8 cellular contexts compared by ENCODE assay signal in the genomic region with DNA sequence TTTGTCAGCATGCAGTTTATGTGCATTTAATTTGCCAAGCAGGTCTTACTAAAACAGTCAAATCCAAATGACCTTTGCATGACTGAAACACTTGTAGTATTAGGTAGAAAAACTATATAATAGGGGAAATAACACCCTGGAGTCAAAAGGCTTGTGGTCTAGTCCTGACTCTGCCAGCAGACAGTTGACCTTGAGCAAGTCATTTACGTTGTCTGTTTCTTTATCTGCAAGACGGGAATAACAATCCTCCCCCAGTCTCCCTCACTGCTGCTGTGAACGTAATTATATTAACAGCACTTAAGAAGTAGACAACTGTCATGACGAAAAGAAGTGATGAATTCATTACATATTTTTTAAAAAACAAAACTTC. TPM values are rescaled to one million over a fixed set of nuclear protein-coding genes. Genes with fewer than 3 reads are reported as not detected.
DNase-seq lines count a peak whose midpoint lies in the region; ATAC-seq, FAIRE-seq and TF ChIP-seq lines count a peak whose summit lies in the region.

No MANE protein-coding gene starts in this region.

- H3K9me2 ChIP-seq in DOHH2 (replicated peaks; ENCODE audit: control insufficient read depth, low read length) = no peaks in the 10 kb centered on the region

- RAD21 ChIA-PET in GM12878 (lab: Charles Lee; ENCODE audit: unreplicated experiment) = interaction anchor here (1.3 to 12.0 kb wide), 4 partner anchors 10 to 77 kb away, joined by 3 to 124 read pairs (median 7); partner anchors contain the start of gene CDK6

- WGBS in GM12878 (ENCODE audit: insufficient coverage, insufficient replicate concordance, low lambda C conversion rate, missing lambda C conversion rate) = 1% methylated on average over 4 of the region's 4 CpGs
- 25 to 55% (median 27%) methylated on average over 4 of the region's 4 CpGs for WGBS in spleen, 5 donors
- WGBS in lower leg skin, 2 donors = 86 to 90% methylated on average over 4 of the region's 4 CpGs

- SMC1A ChIA-PET in GM12878 (lab: Charles Lee; ENCODE audit: uncharacterized antibody, unreplicated experiment) = interaction anchor here (0.8 to 7.2 kb wide), 16 partner anchors 8 to 175 kb away, joined by 3 to 83 read pairs (median 4); no protein-coding TSS in a partner anchor

- H3K27me3 ChIP-seq in DOHH2 (ENCODE audit: control insufficient read depth, low read length) = no peaks in the 10 kb centered on the region
- H3K27me3 ChIP-seq in GM12878 (replicated peaks in 1 of 2; ENCODE audit: control insufficient read depth in 2 of 2, insufficient read depth in 2 of 2, low read length in 1 of 2) = no peaks in the 10 kb centered on the region
- H3K27me3 ChIP-seq in spleen (replicated peaks in 1 of 7) = no peaks in the 10 kb centered on the region

- H3K79me2 ChIP-seq in DOHH2 (ENCODE audit: control insufficient read depth, low read length) (peaks cover 81% of the 10 kb centered on the region), GM12878 (ENCODE audit: control insufficient read depth, insufficient read depth, low read length) (peaks cover 76% of the 10 kb centered on the region)

- no peaks in the 10 kb centered on the region for H4K20me1 ChIP-seq in DOHH2 (ENCODE audit: control insufficient read depth, insufficient read depth, low read depth, low read length)
- H4K20me1 ChIP-seq in GM12878 (ENCODE audit: control insufficient read depth, insufficient read depth) = no peaks in the 10 kb centered on the region

- in situ Hi-C loops in GM12878 (cut with MboI) = loop anchor here (10.0 kb wide), 1 partner anchor 175 kb away; no protein-coding TSS in a partner anchor

- H3K4me3 ChIP-seq in DOHH2 (ENCODE audit: low read length) (peak overlapping the region; percentile 32), GM12878 (no peak overlapping the region), spleen (peak overlapping the region in 1 of 8 donors; percentile 29), lower leg skin (ENCODE audit: low read depth, poor library complexity, severe bottlenecking) (no peak overlapping the region)
- peak overlapping the region; percentile 11 for H3K4me3 ChIP-seq in Jurkat, Clone E6-1 (ENCODE audit: low read length)

- intact Hi-C loops in GM12878 (cut with micrococcal nuclease; ENCODE audit: unreplicated experiment) = loop anchor here (5.0 kb wide), 1 partner anchor 103 kb away; no protein-coding TSS in a partner anchor
- intact Hi-C loops in spleen (cut with DNase I; ENCODE audit: low total_unique reads) = no loop called here
- intact Hi-C loops in lower leg skin (cut with DNase I; ENCODE audit: low total_unique reads) = no loop called here

- ATAC-seq in GM21717 (IDR thresholded peaks at IDR 0.05; ENCODE audit: unreplicated experiment) = peak; percentile 30
- peak; percentile 54 for ATAC-seq in GM12878

- no peak overlapping the region for H3K9ac ChIP-seq in GM12878 (ENCODE audit: control insufficient read depth, insufficient read depth, low read length)

- no peak overlapping the region for H2AFZ ChIP-seq in GM12878 (ENCODE audit: control insufficient read depth, low read depth, low read length)

- peak; percentile 18 for FAIRE-seq in GM12878 (lab: Jason Lieb, UNC)

- TF ChIP-seq POLR2A in GM12878 (IDR thresholded peaks at IDR 0.05; ENCODE audit: low read depth, low read length) = no peak
- TF ChIP-seq POLR2A in spleen (IDR thresholded peaks at IDR 0.05) = no peak
- TF ChIP-seq POLR2A in lower leg skin (IDR thresholded peaks at IDR 0.05) = no peak

- POLR2A ChIA-PET in GM12878 (lab: Charles Lee) = interaction anchor here (1.0 to 1.1 kb wide), 2 partner anchors 12 to 77 kb away, joined by 3 read pairs; no protein-coding TSS in a partner anchor

- BruUV-seq in GM12878 (replicated peaks; lab: Mats Ljungman, UMichigan) = TSS peak; percentile 93

- TF ChIP-seq EP300 in GM12878 (IDR thresholded peaks at IDR 0.05; ENCODE audit: borderline replicate concordance in 1 of 2, control insufficient read depth in 1 of 2, low read depth in 2 of 2, low read length in 2 of 2) = no peak

- no peak for DNase-seq in Jurkat, Clone E6-1 (ENCODE audit: low read depth, low spot score)
- DNase-seq in GM12878 (ENCODE audit: low read depth, low spot score) = no peak
- no peak for DNase-seq in spleen
- DNase-seq in lower leg skin (ENCODE audit: low spot score in 2 of 2) = no peak
- DNase-seq in stimulated activated CD4-positive, alpha-beta T cell treated with anti-CD3 and anti-CD28 coated beads, Interleukin-15, amount 100 ng/mL, for 24 hours = no peak
- DNase-seq in DMS53 (lab: John Stamatoyannopoulos, UW) = no peak

- H3K27ac ChIP-seq in DOHH2 (ENCODE audit: low read depth, low read length) (peak overlapping the region; percentile 44), GM12878 (ENCODE audit: control insufficient read depth, insufficient read depth) (peak overlapping the region; percentile 87), spleen (peak overlapping the region in 7 of 8 donors; percentile 52 to 81 (median 78))

- H3K9me3 ChIP-seq in DOHH2 (ENCODE audit: control insufficient read depth, insufficient read depth, low read length) = no peaks in the 10 kb centered on the region
- no peaks in the 10 kb centered on the region; the same call in 1 of the 3 replicates for H3K9me3 ChIP-seq in GM12878 (replicated peaks; ENCODE audit: control insufficient read depth, insufficient read depth, low read length)
- H3K9me3 ChIP-seq in spleen = peaks cover 0 to 1% (median 0%) of the 10 kb centered on the region in 8 donors

- H3K4me1 ChIP-seq in DOHH2 (ENCODE audit: control insufficient read depth, low read length) (peaks cover 62% of the 10 kb centered on the region), GM12878 (ENCODE audit: control insufficient read depth, insufficient read depth, low read length) (peaks cover 48% of the 10 kb centered on the region), spleen (peaks cover 20 to 58% (median 43%) of the 10 kb centered on the region in 6 donors)

- no peak for TF ChIP-seq RAD21 in GM12878 (IDR thresholded peaks at IDR 0.05; ENCODE audit: insufficient read depth, low read depth, low read length)

- TF ChIP-seq CTCF in DOHH2 (IDR thresholded peaks at IDR 0.05; ENCODE audit: low read depth, low read length, poor library complexity, severe bottlenecking) = no peak
- TF ChIP-seq CTCF in GM12878 (IDR thresholded peaks at IDR 0.05 in 2 of 3, conservative IDR thresholded peaks at IDR 0.05 in 1 of 3; ENCODE audit: control insufficient read depth in 2 of 3, extremely low read depth in 1 of 3, insufficient read depth in 1 of 3, low read depth in 3 of 3, low read length in 3 of 3) = no peak
- TF ChIP-seq CTCF in spleen (IDR thresholded peaks at IDR 0.05 in 8 of 11, conservative IDR thresholded peaks at IDR 0.05 in 3 of 11) = no peak
- no peak for TF ChIP-seq CTCF in lower leg skin (IDR thresholded peaks at IDR 0.05)

- CTCF ChIA-PET in GM12878 (lab: Yijun Ruan, JAX) = interaction anchor here (1.0 to 1.6 kb wide), 2 partner anchors 18 to 23 kb away, joined by 3 to 6 read pairs; no protein-coding TSS in a partner anchor

- H3K36me3 ChIP-seq in DOHH2 (ENCODE audit: control insufficient read depth, low read length) (peaks cover 50% of the 10 kb centered on the region), GM12878 (ENCODE audit: control insufficient read depth in 2 of 2, insufficient read depth in 2 of 2, low read length in 1 of 2) (peaks cover 0 to 6% of the 10 kb centered on the region in 2 experiments; a peak in 2 of 4 replicates), spleen (no peaks in the 10 kb centered on the region)

- H3F3A ChIP-seq in DOHH2 (ENCODE audit: control insufficient read depth, insufficient read depth) = peaks cover 32% of the 10 kb centered on the region

- H3K4me2 ChIP-seq in DOHH2 (ENCODE audit: low read length) (peak overlapping the region; percentile 56), GM12878 (ENCODE audit: control insufficient read depth, insufficient read depth) (peak overlapping the region; percentile 55)

TF ChIP-seq in GM12878, 131 proteins besides CTCF, POLR2A, EP300 and RAD21 (continues in another document):
- no peak for TF ChIP-seq E4F1 (IDR thresholded peaks at IDR 0.05; ENCODE audit: borderline replicate concordance, partially characterized antibody)

RNA-seq across cellular contexts. Expression of gene CDK6, which starts 26.1 kb away (rescaled TPM):
- 26.8 TPM for polyA plus RNA-seq in Jurkat, Clone E6-1 (2012; ENCODE audit: insufficient read depth, insufficient read length)
- total RNA-seq in GM12878 (2013; cell fraction: nucleolus; rRNA removed) = 302 and 310 TPM in 2 replicates
- 93.1 and 103 TPM in 2 replicates for total RNA-seq in GM12878 (2014; rRNA removed)
- total RNA-seq in GM12878 (2014; rRNA removed; fragmentation: Illumina TruSeq; extraction: Trizol) = 75.8 and 82.5 TPM in 2 replicates
- 110 and 118 TPM in 2 replicates for total RNA-seq in GM12878 (2021)
- polyA plus RNA-seq in GM12878 (2011; ENCODE audit: low read depth) = 7.2 TPM
- polyA plus RNA-seq in GM12878 (2011; rRNA removed) = 42.9 and 51.2 TPM in 2 replicates
- polyA plus RNA-seq in GM12878 (2011; cell fraction: cytosol; rRNA removed) = 35.1 and 36.3 TPM in 2 replicates
- 48.6 and 53.0 TPM in 2 replicates for polyA plus RNA-seq in GM12878 (2011; cell fraction: nucleus; rRNA removed)
- 11.0 and 14.3 TPM in 2 replicates for polyA plus RNA-seq in GM12878 (2012)
- polyA plus RNA-seq in GM12878 (2014; fragmentation: Illumina TruSeq; extraction: Trizol) = 47.3 and 58.1 TPM in 2 replicates
- polyA plus RNA-seq in GM12878 (2014; fragmentation: Nextera tagmentation; extraction: Ambion mirVana) = 10 to 100 TPM in 1 of 2 experiments, 1 to 10 TPM in 1; 8.0 to 16.8 TPM
- polyA plus RNA-seq in GM12878 (2014; rRNA removed) = 30.1 and 30.7 TPM in 2 replicates
- polyA plus RNA-seq in GM12878 (2016; fragmentation: Nextera tagmentation; extraction: Ambion mirVana) = 10 to 100 TPM; 44.3 to 53.4 TPM
- polyA minus RNA-seq in GM12878 (2011; rRNA and poly(A)+ RNA removed) = 113 and 159 TPM in 2 replicates
- 72.0 and 108 TPM in 2 replicates for polyA minus RNA-seq in GM12878 (2011; cell fraction: cytosol; rRNA and poly(A)+ RNA removed)
- polyA minus RNA-seq in GM12878 (2011; cell fraction: nucleus; rRNA and poly(A)+ RNA removed) = 94.3 and 203 TPM in 2 replicates
- total RNA-seq in spleen = 10 to 100 TPM; 22.6 to 37.8 (median 29.9) TPM
- polyA plus RNA-seq in spleen = 1 to 10 TPM in 2 of 3 donors, under 1 TPM in 1; 0.91 to 2.0 (median 1.8) TPM
- 10 to 100 TPM; 43.6 to 85.1 (median 63.3) TPM for total RNA-seq in lower leg skin

Comparison
In these comparisons a context has a peak if more than half of its experiments do, and no peak if none do; other contexts are left out.
1. H3K4me3 ChIP-seq: peak in DOHH2 (single experiment) and Jurkat, Clone E6-1 (single experiment); none in GM12878 (single experiment) and lower leg skin (single experiment).
2. Peak in every context shown above with its lines, with median percentiles within 50 percentile points of each other: H3K27ac ChIP-seq.